8 cellular contexts compared by ENCODE assay signal in genomic region chr12:51971679-51972423, GRCh38. TPM values are rescaled to one million over a fixed set of nuclear protein-coding genes. Genes with fewer than 3 reads are reported as not detected.
DNase-seq lines count a peak whose midpoint lies in the region; ATAC-seq and TF ChIP-seq lines count a peak whose summit lies in the region.

No MANE protein-coding gene starts in this region.

- ATAC-seq in GM21576 (IDR thresholded peaks at IDR 0.05; ENCODE audit: unreplicated experiment) (peak; percentile 50), lower lobe of right lung (peak in 1 of 2 donors; percentile 34), GM21723 (IDR thresholded peaks at IDR 0.05; ENCODE audit: unreplicated experiment) (no peak)

- no peaks in the 10 kb centered on the region for H3K9me3 ChIP-seq in lower lobe of right lung

- H3K9me3 Mint-ChIP-seq in activated T-helper 1 cell treated with anti-CD3 and anti-CD28 coated beads, Interleukin-12 subunit alpha, Interleukin-12 subunit beta, Interleukin-2, Interleukin-4 antibody, amounts not matched to agents 30 ng/mL and 10 ng/mL and 1 ng/mL, durations not matched to agents 14 hours and 24 hours and 36 hours = no peaks in the 10 kb centered on the region

- H3K27ac Mint-ChIP-seq in activated T-helper 1 cell treated with anti-CD3 and anti-CD28 coated beads, Interleukin-12 subunit alpha, Interleukin-12 subunit beta, Interleukin-2, Interleukin-4 antibody, amounts not matched to agents 30 ng/mL and 10 ng/mL and 1 ng/mL, durations not matched to agents 14 hours and 24 hours and 36 hours = peak overlapping the region; percentile 63

- peak overlapping the region; percentile 52 for H3K4me3 Mint-ChIP-seq in activated T-helper 1 cell treated with anti-CD3 and anti-CD28 coated beads, Interleukin-12 subunit alpha, Interleukin-12 subunit beta, Interleukin-2, Interleukin-4 antibody, amounts not matched to agents 30 ng/mL and 10 ng/mL and 1 ng/mL, durations not matched to agents 14 hours and 24 hours and 36 hours

- intact Hi-C loops in activated T-helper 1 cell treated with anti-CD3 and anti-CD28 coated beads, Interleukin-12 subunit alpha, Interleukin-12 subunit beta, Interleukin-2, Interleukin-4 antibody, amounts not matched to agents 30 ng/mL and 10 ng/mL and 1 ng/mL, durations not matched to agents 14 hours and 24 hours and 36 hours (cut with micrococcal nuclease) = loop anchor here (1.0 to 10.0 kb wide), 11 partner anchors 8 to 603 kb away; partner anchors contain the start of genes ACVR1B, ATG101, GALNT6 and SCN8A
- intact Hi-C loops in lower lobe of right lung (cut with DNase I) = no loop called here

- H3K4me1 ChIP-seq in lower lobe of right lung = peaks cover 70% of the 10 kb centered on the region

- TF ChIP-seq CTCF in lower lobe of right lung (IDR thresholded peaks at IDR 0.05) = no peak

- H3K4me1 Mint-ChIP-seq in activated T-helper 1 cell treated with anti-CD3 and anti-CD28 coated beads, Interleukin-12 subunit alpha, Interleukin-12 subunit beta, Interleukin-2, Interleukin-4 antibody, amounts not matched to agents 30 ng/mL and 10 ng/mL and 1 ng/mL, durations not matched to agents 14 hours and 24 hours and 36 hours (ENCODE audit: low read depth) = peaks cover 72% of the 10 kb centered on the region

- H3K27ac ChIP-seq in lower lobe of right lung = peak overlapping the region; percentile 42

- DNase-seq in CD1c-positive myeloid dendritic cell (ENCODE audit: extremely low spot score) (peak; percentile 78), lower lobe of right lung (no peak), AG20443 (ENCODE audit: low spot score) (no peak), retina (no peak), occipital lobe (lab: John Stamatoyannopoulos, UW) (no peak)
- DNase-seq in activated T-helper 1 cell treated with anti-CD3 and anti-CD28 coated beads, Interleukin-12 subunit alpha, Interleukin-12 subunit beta, Interleukin-2, Interleukin-4 antibody, amounts not matched to agents 30 ng/mL and 10 ng/mL and 1 ng/mL, durations not matched to agents 14 hours and 24 hours and 36 hours (ENCODE audit: low spot score) = no peak

- no peak overlapping the region for H3K4me3 ChIP-seq in lower lobe of right lung

- H3K36me3 ChIP-seq in lower lobe of right lung = peaks cover 18% of the 10 kb centered on the region

- peaks cover 27% of the 10 kb centered on the region for H3K27me3 Mint-ChIP-seq in activated T-helper 1 cell treated with anti-CD3 and anti-CD28 coated beads, Interleukin-12 subunit alpha, Interleukin-12 subunit beta, Interleukin-2, Interleukin-4 antibody, amounts not matched to agents 30 ng/mL and 10 ng/mL and 1 ng/mL, durations not matched to agents 14 hours and 24 hours and 36 hours (ENCODE audit: insufficient read depth)

- H3K36me3 Mint-ChIP-seq in activated T-helper 1 cell treated with anti-CD3 and anti-CD28 coated beads, Interleukin-12 subunit alpha, Interleukin-12 subunit beta, Interleukin-2, Interleukin-4 antibody, amounts not matched to agents 30 ng/mL and 10 ng/mL and 1 ng/mL, durations not matched to agents 14 hours and 24 hours and 36 hours (ENCODE audit: low read depth) = peaks cover 12% of the 10 kb centered on the region

- H3K27me3 ChIP-seq in lower lobe of right lung (ENCODE audit: low read depth) = no peaks in the 10 kb centered on the region

RNA-seq across cellular contexts. Expression of gene ACVR1B, which starts 20.4 kb away (rescaled TPM):
- total RNA-seq in activated T-helper 1 cell treated with anti-CD3 and anti-CD28 coated beads, Interleukin-12 subunit alpha, Interleukin-12 subunit beta, Interleukin-2, Interleukin-4 antibody, amounts not matched to agents 30 ng/mL and 10 ng/mL and 1 ng/mL, durations not matched to agents 14 hours and 24 hours and 36 hours = 11.4 and 12.0 TPM in 2 replicates
- 34.9 TPM for total RNA-seq in lower lobe of right lung
- total RNA-seq in occipital lobe = 43.2 TPM

RNA-seq across cellular contexts. Expression of gene TAMALIN, which starts 34.9 kb away (rescaled TPM):
- total RNA-seq in activated T-helper 1 cell treated with anti-CD3 and anti-CD28 coated beads, Interleukin-12 subunit alpha, Interleukin-12 subunit beta, Interleukin-2, Interleukin-4 antibody, amounts not matched to agents 30 ng/mL and 10 ng/mL and 1 ng/mL, durations not matched to agents 14 hours and 24 hours and 36 hours = 8.9 and 12.8 TPM in 2 replicates
- total RNA-seq in lower lobe of right lung = 85.5 TPM
- total RNA-seq in occipital lobe = 1.6 TPM
